In genomic region chr3:178246004-178246403, GRCh38 we compare ENCODE assay signal across 17 cellular contexts.
A peak's percentile ranks its signal among the peaks of the same experiment; 100 is the strongest.
DNase-seq lines count a peak whose midpoint lies in the region; ATAC-seq and TF ChIP-seq lines count a peak whose summit lies in the region.
"Had no signal": no experiment of that assay in that cellular context is flagged by ENCODE, and none has a peak within 500 bp of the region (broad histone marks: within the 10 kb centered on the region; RNA-seq: fewer than 3 reads in every experiment).

No MANE protein-coding gene starts in this region.

- H3K36me3 ChIP-seq in WERI-Rb-1 (no peaks in the 10 kb centered on the region), neural progenitor cell (no peaks in the 10 kb centered on the region)
- H3K36me3 ChIP-seq: BLaER1 treated with 17β-estradiol and CSF1 and Interleukin-3, amounts not matched to agents 10 nM and 100 nM; SJSA1 had no signal

- no CpG with 5 or more reads among the region's 3 CpGs for WGBS in H9 (ENCODE audit: extremely low coverage, insufficient read length, low lambda C conversion rate)

- H3K23ac ChIP-seq in H9 (ENCODE audit: insufficient read length, low read depth, low read length), result no peak overlapping the region

- H3K4ac ChIP-seq in H9 (ENCODE audit: low read depth, low read length), result no peak overlapping the region

- H2BK5ac ChIP-seq in H9 (ENCODE audit: insufficient read length, low read length), result no peak overlapping the region

- peak overlapping the region in 2 of 3 experiments; percentile 21 to 84; a peak in 1 of 7 replicates for H3K27ac Mint-ChIP-seq in H9
- peak overlapping the region; percentile 17 for H3K27ac Mint-ChIP-seq in neural progenitor cell
- H3K27ac Mint-ChIP-seq: CD8-positive, alpha-beta memory T cell; T-helper 1 cell treated with Interleukin-12 subunit alpha and Interleukin-12 subunit beta and Interleukin-4 antibody, amounts not matched to agents 30 μg/mL and 1 μg/mL, for 36 hours had no signal

- H3K4me1 Mint-ChIP-seq in H9 (no peaks in the 10 kb centered on the region), neural progenitor cell (peaks cover 9% of the 10 kb centered on the region)
- H3K4me1 Mint-ChIP-seq: CD8-positive, alpha-beta memory T cell had no signal

- no peak overlapping the region for H3K14ac ChIP-seq in H9 (ENCODE audit: insufficient read depth, low read length)

- no peaks in the 10 kb centered on the region for H3F3A ChIP-seq in neural progenitor cell (ENCODE audit: low read depth)

- no peak for DNase-seq in H9
- peak; percentile 88 for DNase-seq in NCI-H146 (lab: John Stamatoyannopoulos, UW)
- DNase-seq in WERI-Rb-1, result peak; percentile 6
- no peak for DNase-seq in neural progenitor cell (ENCODE audit: low spot score)
- DNase-seq in activated CD4-positive, alpha-beta T cell treated with anti-CD3 and anti-CD28 coated beads for 48 hours, result no peak
- DNase-seq in H4 (ENCODE audit: low spot score), result no peak
- DNase-seq: CD8-positive, alpha-beta memory T cell; KG1; NCI-H1417 treated with DMSO at 0.1 percent for 48 hours; NCI-H2029; NCI-H2171; NCI-H446 treated with DMSO at 0.1 percent for 48 hours had no signal

- no peak overlapping the region for H2BK20ac ChIP-seq in H9 (ENCODE audit: low read depth, low read length, poor library complexity, severe bottlenecking)

- no peaks in the 10 kb centered on the region for H3K27me3 ChIP-seq in H9 (ENCODE audit: insufficient read depth, low read length)
- no peaks in the 10 kb centered on the region for H3K27me3 ChIP-seq in WERI-Rb-1 (ENCODE audit: insufficient read depth, low read depth, severe bottlenecking)
- H3K27me3 ChIP-seq in neural progenitor cell, result no peaks in the 10 kb centered on the region
- H3K27me3 ChIP-seq: BLaER1 treated with 17β-estradiol and CSF1 and Interleukin-3, amounts not matched to agents 10 nM and 100 nM; SJSA1 had no signal

- H3K9me3 ChIP-seq in H9 (ENCODE audit: control insufficient read depth, low read depth, low read length) (no peaks in the 10 kb centered on the region), WERI-Rb-1 (ENCODE audit: severe bottlenecking) (no peaks in the 10 kb centered on the region), neural progenitor cell (ENCODE audit: low read depth) (no peaks in the 10 kb centered on the region)
- H3K9me3 ChIP-seq: SJSA1 had no signal

- peaks cover 4 to 6% (median 6%) of the 10 kb centered on the region in 3 experiments for H3K36me3 Mint-ChIP-seq in H9 (ENCODE audit: insufficient read depth in 1 of 3, low read depth in 3 of 3)
- no peaks in the 10 kb centered on the region for H3K36me3 Mint-ChIP-seq in neural progenitor cell

- no peak overlapping the region for H2BK15ac ChIP-seq in H9 (ENCODE audit: low read depth, low read length)

- H4K5ac ChIP-seq in H9 (ENCODE audit: insufficient read length, low read depth, low read length), result no peak overlapping the region

- H3K9ac ChIP-seq in H9 (ENCODE audit: extremely low read depth, insufficient read length, low read length), result no peak overlapping the region
- H3K9ac ChIP-seq in neural progenitor cell, result no peak overlapping the region
- H3K9ac ChIP-seq: BLaER1 treated with 17β-estradiol and CSF1 and Interleukin-3, amounts not matched to agents 10 nM and 100 nM had no signal

- peaks cover 5 to 6% of the 10 kb centered on the region in 2 experiments for H3K9me3 Mint-ChIP-seq in H9
- H3K9me3 Mint-ChIP-seq in neural progenitor cell, result peaks cover 4% of the 10 kb centered on the region
- H3K9me3 Mint-ChIP-seq: T-helper 1 cell treated with Interleukin-12 subunit alpha and Interleukin-12 subunit beta and Interleukin-4 antibody, amounts not matched to agents 30 μg/mL and 1 μg/mL, for 36 hours had no signal

- H3K4me3 Mint-ChIP-seq in H9 (no peak overlapping the region), neural progenitor cell (no peak overlapping the region)
- H3K4me3 Mint-ChIP-seq: CD8-positive, alpha-beta memory T cell; T-helper 1 cell treated with Interleukin-12 subunit alpha and Interleukin-12 subunit beta and Interleukin-4 antibody, amounts not matched to agents 30 μg/mL and 1 μg/mL, for 36 hours had no signal

- H2BK120ac ChIP-seq in H9 (ENCODE audit: low read depth, low read length, poor library complexity, severe bottlenecking), result no peak overlapping the region

- H3K4me3 ChIP-seq in WERI-Rb-1 (ENCODE audit: low read depth, low read length) (no peak overlapping the region), neural progenitor cell (no peak overlapping the region)
- H3K4me3 ChIP-seq: BLaER1 treated with 17β-estradiol and CSF1 and Interleukin-3, amounts not matched to agents 10 nM and 100 nM; SJSA1 had no signal

- H3K79me1 ChIP-seq in H9 (ENCODE audit: insufficient read depth, low read depth, low read length, poor library complexity, severe bottlenecking), result no peaks in the 10 kb centered on the region

- H4K8ac ChIP-seq in H9 (replicated peaks; ENCODE audit: insufficient read length, low read depth, low read length), result no peak overlapping the region

- no peak overlapping the region for H3K56ac ChIP-seq in H9 (ENCODE audit: insufficient read length, low read depth, low read length)

- H3K23me2 ChIP-seq in H9 (ENCODE audit: insufficient read length, low read depth, low read length, poor library complexity, severe bottlenecking), result no peaks in the 10 kb centered on the region

- H3K4me2 ChIP-seq in H9 (ENCODE audit: insufficient read depth, insufficient read length, low read length) (no peak overlapping the region), neural progenitor cell (no peak overlapping the region)
- H3K4me2 ChIP-seq: BLaER1 treated with 17β-estradiol and CSF1 and Interleukin-3, amounts not matched to agents 10 nM and 100 nM had no signal

- ATAC-seq in HG03378 (IDR thresholded peaks at IDR 0.05; ENCODE audit: unreplicated experiment), result no peak
- ATAC-seq: Panc1 had no signal

- H3K27me3 Mint-ChIP-seq in H9 (ENCODE audit: low read depth) (no peaks in the 10 kb centered on the region), neural progenitor cell (ENCODE audit: insufficient read depth, low read depth) (no peaks in the 10 kb centered on the region)

- no peak overlapping the region for H3T11ph ChIP-seq in H9 (ENCODE audit: low read length)

- no peak overlapping the region for H2AK5ac ChIP-seq in H9 (ENCODE audit: insufficient read length, low read length)

- H4K20me1 ChIP-seq in H9 (ENCODE audit: control insufficient read depth, insufficient read depth, insufficient read length), result no peaks in the 10 kb centered on the region
- H4K20me1 ChIP-seq in neural progenitor cell (ENCODE audit: low read depth), result no peaks in the 10 kb centered on the region
- H4K20me1 ChIP-seq: BLaER1 treated with 17β-estradiol and CSF1 and Interleukin-3, amounts not matched to agents 10 nM and 100 nM had no signal

- H3K27ac ChIP-seq in H9 (ENCODE audit: insufficient read length, low read depth, low read length), result no peak overlapping the region
- no peak overlapping the region for H3K27ac ChIP-seq in WERI-Rb-1
- H3K27ac ChIP-seq in neural progenitor cell, result no peak overlapping the region
- H3K27ac ChIP-seq: BLaER1 treated with 17β-estradiol and CSF1 and Interleukin-3, amounts not matched to agents 10 nM and 100 nM; SJSA1 had no signal

- H3K79me2 ChIP-seq in H9 (ENCODE audit: insufficient read depth, low read length), result no peaks in the 10 kb centered on the region
- no peaks in the 10 kb centered on the region for H3K79me2 ChIP-seq in neural progenitor cell (ENCODE audit: low read depth)

- H3K18ac ChIP-seq in H9 (ENCODE audit: insufficient read length, low read depth, low read length), result no peak overlapping the region

- no peak overlapping the region for H2AFZ ChIP-seq in H9 (ENCODE audit: low read length)
- H2AFZ ChIP-seq in neural progenitor cell (replicated peaks), result no peak overlapping the region

- TF ChIP-seq CTCF in H9 (conservative IDR thresholded peaks at IDR 0.05), result no peak
- no peak for TF ChIP-seq CTCF in WERI-Rb-1 (IDR thresholded peaks at IDR 0.05; ENCODE audit: low read depth, low read length)
- no peak for TF ChIP-seq CTCF in neural progenitor cell (IDR thresholded peaks at IDR 0.05)

- H3K4me1 ChIP-seq in H9 (ENCODE audit: insufficient read depth, low read length) (no peaks in the 10 kb centered on the region), neural progenitor cell (peaks cover 3% of the 10 kb centered on the region)
- H3K4me1 ChIP-seq: BLaER1 treated with 17β-estradiol and CSF1 and Interleukin-3, amounts not matched to agents 10 nM and 100 nM; SJSA1 had no signal

- no peak overlapping the region for H4K91ac ChIP-seq in H9 (ENCODE audit: insufficient read length, low read depth, low read length)

- H2BK12ac ChIP-seq in H9 (ENCODE audit: insufficient read length, low read depth, low read length), result no peak overlapping the region

Comparison
In these comparisons a context has a peak if more than half of its experiments do, and no peak if none do; other contexts are left out.
1. DNase-seq: peak in NCI-H146 (single experiment) and WERI-Rb-1 (single experiment); none in H9 (single experiment), neural progenitor cell (single experiment), activated CD4-positive, alpha-beta T cell treated with anti-CD3 and anti-CD28 coated beads for 48 hours (single experiment) and H4 (single experiment).